In genomic region chrX:65607070-65607742, GRCh38 we compare ENCODE assay signal across 11 cellular contexts.
A peak's percentile ranks its signal among the peaks of the same experiment; 100 is the strongest.
DNase-seq lines count a peak whose midpoint lies in the region; ATAC-seq and TF ChIP-seq lines count a peak whose summit lies in the region.
"Had no signal": no experiment of that assay in that cellular context is flagged by ENCODE, and none has a peak within 500 bp of the region (broad histone marks: within the 10 kb centered on the region; RNA-seq: fewer than 3 reads in every experiment).

No MANE protein-coding gene starts in this region.

- TF ChIP-seq CTCF in osteoblast (IDR thresholded peaks at IDR 0.05; ENCODE audit: extremely low read depth, low read depth, low read length) (no peak), WTC11 (IDR thresholded peaks at IDR 0.05) (no peak)

- H3K4me3 ChIP-seq in osteoblast (ENCODE audit: insufficient read depth, low read length), result no peak overlapping the region

- no peak overlapping the region for H2AFZ ChIP-seq in osteoblast (ENCODE audit: low read length)

- CTCF ChIA-PET in WTC11 (lab: Charles Lee), result no interaction called here

- H3K27me3 Mint-ChIP-seq in T-helper 17 cell (no peaks in the 10 kb centered on the region), WTC11 (ENCODE audit: low read depth) (peaks cover 4% of the 10 kb centered on the region)
- H3K27me3 Mint-ChIP-seq in stimulated activated memory B cell treated with anti-CD40 and anti-IgM and Interleukin-4, amounts not matched to agents 10 μg/mL and 1 μg/mL and 100 μg/mL, for 72 hours, result no peaks in the 10 kb centered on the region

- H3K79me2 ChIP-seq in osteoblast (ENCODE audit: insufficient read depth, low read length), result no peaks in the 10 kb centered on the region

- peaks cover 3% of the 10 kb centered on the region for H3K9me3 Mint-ChIP-seq in stimulated activated memory B cell treated with anti-CD40 and anti-IgM and Interleukin-4, amounts not matched to agents 10 μg/mL and 1 μg/mL and 100 μg/mL, for 72 hours
- H3K9me3 Mint-ChIP-seq in WTC11, result no peaks in the 10 kb centered on the region

- H3K36me3 ChIP-seq in osteoblast (ENCODE audit: insufficient read depth, low read length), result no peaks in the 10 kb centered on the region
- H3K36me3 ChIP-seq: neutrophil had no signal

- H3K27ac Mint-ChIP-seq in T-helper 17 cell (peak overlapping the region; percentile 17), WTC11 (no peak overlapping the region)
- no peak overlapping the region for H3K27ac Mint-ChIP-seq in stimulated activated memory B cell treated with anti-CD40 and anti-IgM and Interleukin-4, amounts not matched to agents 10 μg/mL and 1 μg/mL and 100 μg/mL, for 72 hours

- no peak overlapping the region for H3K27ac ChIP-seq in osteoblast (ENCODE audit: low read depth, low read length)

- H3K4me1 Mint-ChIP-seq in T-helper 17 cell, result peaks cover 27% of the 10 kb centered on the region
- peaks cover 12% of the 10 kb centered on the region for H3K4me1 Mint-ChIP-seq in stimulated activated memory B cell treated with anti-CD40 and anti-IgM and Interleukin-4, amounts not matched to agents 10 μg/mL and 1 μg/mL and 100 μg/mL, for 72 hours
- H3K4me1 Mint-ChIP-seq in WTC11, result no peaks in the 10 kb centered on the region

- peaks cover 3% of the 10 kb centered on the region for H4K20me1 ChIP-seq in osteoblast (ENCODE audit: insufficient read depth, low read length)

- H3K27me3 ChIP-seq in osteoblast (ENCODE audit: insufficient read depth, low read length), result no peaks in the 10 kb centered on the region
- H3K27me3 ChIP-seq: neutrophil had no signal

- H3K4me1 ChIP-seq in osteoblast (ENCODE audit: insufficient read depth, low read length), result peaks cover 14% of the 10 kb centered on the region

- POLR2A ChIA-PET in WTC11 (lab: Charles Lee), result no interaction called here

- no peaks in the 10 kb centered on the region for H3K9me3 ChIP-seq in T-helper 17 cell (ENCODE audit: control insufficient read depth, low read length, poor library complexity, severe bottlenecking)
- H3K9me3 ChIP-seq in osteoblast (ENCODE audit: low read depth, low read length), result no peaks in the 10 kb centered on the region
- H3K9me3 ChIP-seq: neutrophil had no signal

- H3K4me2 ChIP-seq in osteoblast (ENCODE audit: insufficient read depth, low read length), result no peak overlapping the region

- H3K36me3 Mint-ChIP-seq in T-helper 17 cell (ENCODE audit: low read depth) (peaks cover 3% of the 10 kb centered on the region), WTC11 (no peaks in the 10 kb centered on the region)
- H3K36me3 Mint-ChIP-seq in stimulated activated memory B cell treated with anti-CD40 and anti-IgM and Interleukin-4, amounts not matched to agents 10 μg/mL and 1 μg/mL and 100 μg/mL, for 72 hours, result peaks cover 6% of the 10 kb centered on the region

- peak; percentile 82 for ATAC-seq in HG02623 (IDR thresholded peaks at IDR 0.05; ENCODE audit: unreplicated experiment)
- no peak for ATAC-seq in T-helper 17 cell
- ATAC-seq in stimulated activated memory B cell treated with anti-CD40 and anti-IgM and Interleukin-4, amounts not matched to agents 10 μg/mL and 1 μg/mL and 100 μg/mL, for 72 hours, result no peak
- ATAC-seq in WTC11, result no peak

- H3K4me3 Mint-ChIP-seq in T-helper 17 cell, result no peak overlapping the region
- H3K4me3 Mint-ChIP-seq in stimulated activated memory B cell treated with anti-CD40 and anti-IgM and Interleukin-4, amounts not matched to agents 10 μg/mL and 1 μg/mL and 100 μg/mL, for 72 hours, result no peak overlapping the region
- no peak overlapping the region for H3K4me3 Mint-ChIP-seq in WTC11

- DNase-seq in activated CD4-positive, alpha-beta T cell treated with anti-CD3 and anti-CD28 coated beads for 48 hours, result peak; percentile 29
- DNase-seq in activated CD4-positive, alpha-beta T cell treated with anti-CD3 and anti-CD28 coated beads for 1 hour, result no peak
- DNase-seq in T-helper 17 cell (no peak), kidney tubule cell (ENCODE audit: low spot score) (peak; percentile 15), osteoblast (ENCODE audit: insufficient read length, low spot score, missing footprints) (no peak), WTC11 (ENCODE audit: low spot score) (no peak)
- DNase-seq: ACHN, NCI-H446 had no signal

TF ChIP-seq in WTC11, 78 proteins besides CTCF, POLR2A, EP300 and RAD21:
- no peak for TF ChIP-seq ZNF263 (CRISPR knock-in tag; IDR thresholded peaks at IDR 0.05; ENCODE audit: low read depth)
- TF ChIP-seq SOX15 (CRISPR knock-in tag; IDR thresholded peaks at IDR 0.05), result no peak
- no peak for TF ChIP-seq ZNF317 (CRISPR knock-in tag; IDR thresholded peaks at IDR 0.05; ENCODE audit: borderline replicate concordance, low read depth)
- no peak for TF ChIP-seq RORB (CRISPR knock-in tag; IDR thresholded peaks at IDR 0.05)
- no peak for TF ChIP-seq ZBTB43 (CRISPR knock-in tag; IDR thresholded peaks at IDR 0.05)
- TF ChIP-seq ZNF219 (CRISPR knock-in tag; IDR thresholded peaks at IDR 0.05; ENCODE audit: borderline replicate concordance), result no peak
- no peak for TF ChIP-seq MXD4 (CRISPR knock-in tag; IDR thresholded peaks at IDR 0.05; ENCODE audit: borderline replicate concordance)
- TF ChIP-seq FOXJ3 (CRISPR knock-in tag; IDR thresholded peaks at IDR 0.05; ENCODE audit: borderline replicate concordance), result no peak
- TF ChIP-seq GABPB1 (CRISPR knock-in tag; IDR thresholded peaks at IDR 0.05), result no peak
- TF ChIP-seq ZNF532 (CRISPR knock-in tag; IDR thresholded peaks at IDR 0.05; ENCODE audit: borderline replicate concordance), result no peak
- no peak for TF ChIP-seq NR1H2 (CRISPR knock-in tag; IDR thresholded peaks at IDR 0.05)
- TF ChIP-seq MAX (CRISPR knock-in tag; IDR thresholded peaks at IDR 0.05), result no peak
- no peak for TF ChIP-seq ELF4 (CRISPR knock-in tag; IDR thresholded peaks at IDR 0.05; ENCODE audit: low read depth)
- no peak for TF ChIP-seq NFE2L1 (CRISPR knock-in tag; IDR thresholded peaks at IDR 0.05)

Comparison
In these comparisons a context has a peak if more than half of its experiments do, and no peak if none do; other contexts are left out.
1. DNase-seq: peak in activated CD4-positive, alpha-beta T cell treated with anti-CD3 and anti-CD28 coated beads for 48 hours (single experiment) and kidney tubule cell (single experiment); none in activated CD4-positive, alpha-beta T cell treated with anti-CD3 and anti-CD28 coated beads for 1 hour (single experiment), T-helper 17 cell (0 of 3), osteoblast (single experiment) and WTC11 (single experiment).